28 cellular contexts compared by ENCODE assay signal in genomic region chr4:91519155-91519554, GRCh38.
"Had no signal": no experiment of that assay in that cellular context is flagged by ENCODE, and none has a peak within 500 bp of the region (broad histone marks: within the 10 kb centered on the region; RNA-seq: fewer than 3 reads in every experiment).

No MANE protein-coding gene starts in this region.

- DNase-seq: naive thymus-derived CD4-positive, alpha-beta T cell; natural killer cell; nucleus accumbens; posterior cingulate gyrus; psoas muscle; right cardiac atrium; right lobe of liver; spleen; stimulated activated CD4-positive, alpha-beta T cell treated with anti-CD3 and anti-CD28 coated beads, Interleukin-12 subunit alpha, Interleukin-12 subunit beta, amount 100 ng/mL, for 4 hours; stimulated activated CD4-positive, alpha-beta T cell treated with anti-CD3 and anti-CD28 coated beads, Interleukin-1b, Interleukin-23, amount 100 ng/mL, for 48 hours; stimulated activated CD4-positive, alpha-beta T cell treated with anti-CD3 and anti-CD28 coated beads, Interleukin-4, amount 100 ng/mL, for 1 hour; stimulated activated CD4-positive, alpha-beta T cell treated with anti-CD3 and anti-CD28 coated beads, Interleukin-4, amount 100 ng/mL, for 4 hours; stimulated activated CD8-positive, alpha-beta memory T cell treated with anti-CD3 and anti-CD28 coated beads, Interleukin-4, amount 100 ng/mL, for 48 hours; stimulated activated naive B cell treated with anti-CD40 and anti-IgM and Interleukin-4, amounts not matched to agents 10 μg/mL and 1 μg/mL and 100 μg/mL, for 72 hours; stimulated activated naive CD4-positive, alpha-beta T cell treated with Interleukin-2 at 50 U/mL for 16 hours; stomach; thyroid gland; trophoblast cell had no signal

- H3K4me3 ChIP-seq: neural progenitor cell, pancreas, psoas muscle, right lobe of liver, skin epidermis, smooth muscle cell, spleen, stomach, thoracic aorta, thyroid gland, tibial nerve, vagina had no signal

- H3K4me1 Mint-ChIP-seq: naive thymus-derived CD4-positive, alpha-beta T cell; natural killer cell; nephron; neural progenitor cell; stimulated activated naive B cell treated with anti-CD40 and anti-IgM and Interleukin-4, amounts not matched to agents 10 μg/mL and 1 μg/mL and 100 μg/mL, for 72 hours had no signal

- H3K4me3 Mint-ChIP-seq: naive thymus-derived CD4-positive, alpha-beta T cell; natural killer cell; nephron; neural progenitor cell; stimulated activated naive B cell treated with anti-CD40 and anti-IgM and Interleukin-4, amounts not matched to agents 10 μg/mL and 1 μg/mL and 100 μg/mL, for 72 hours had no signal

- H3K4me1 ChIP-seq: neural progenitor cell, pancreas, psoas muscle, right lobe of liver, spleen, stomach, thyroid gland, tibial nerve, vagina had no signal

- H3K9me3 ChIP-seq: neutrophil, pancreas, right lobe of liver, thoracic aorta, thyroid gland, vagina had no signal

- H3K36me3 ChIP-seq: neural progenitor cell, neutrophil, pancreas, right lobe of liver, spleen, stomach, thoracic aorta, thyroid gland, tibial nerve, vagina had no signal

- H3K27ac Mint-ChIP-seq: naive thymus-derived CD4-positive, alpha-beta T cell; natural killer cell; nephron; neural progenitor cell; progenitor cell of endocrine pancreas; stimulated activated naive B cell treated with anti-CD40 and anti-IgM and Interleukin-4, amounts not matched to agents 10 μg/mL and 1 μg/mL and 100 μg/mL, for 72 hours had no signal

- H3K27me3 Mint-ChIP-seq: naive thymus-derived CD4-positive, alpha-beta T cell; progenitor cell of endocrine pancreas; stimulated activated naive B cell treated with anti-CD40 and anti-IgM and Interleukin-4, amounts not matched to agents 10 μg/mL and 1 μg/mL and 100 μg/mL, for 72 hours had no signal

- H3K27me3 ChIP-seq: neural progenitor cell, neutrophil, pancreas, right lobe of liver, spleen, stomach, thyroid gland, tibial nerve, vagina had no signal

- H3K27ac ChIP-seq: neural progenitor cell, neutrophil, pancreas, psoas muscle, right lobe of liver, skin epidermis, spleen, stomach, thoracic aorta, thyroid gland, tibial nerve, vagina had no signal

- ATAC-seq: naive thymus-derived CD4-positive, alpha-beta T cell; natural killer cell; pancreas; psoas muscle; stimulated activated naive B cell treated with anti-CD40 and anti-IgM and Interleukin-4, amounts not matched to agents 10 μg/mL and 1 μg/mL and 100 μg/mL, for 72 hours had no signal
